In the genomic region with DNA sequence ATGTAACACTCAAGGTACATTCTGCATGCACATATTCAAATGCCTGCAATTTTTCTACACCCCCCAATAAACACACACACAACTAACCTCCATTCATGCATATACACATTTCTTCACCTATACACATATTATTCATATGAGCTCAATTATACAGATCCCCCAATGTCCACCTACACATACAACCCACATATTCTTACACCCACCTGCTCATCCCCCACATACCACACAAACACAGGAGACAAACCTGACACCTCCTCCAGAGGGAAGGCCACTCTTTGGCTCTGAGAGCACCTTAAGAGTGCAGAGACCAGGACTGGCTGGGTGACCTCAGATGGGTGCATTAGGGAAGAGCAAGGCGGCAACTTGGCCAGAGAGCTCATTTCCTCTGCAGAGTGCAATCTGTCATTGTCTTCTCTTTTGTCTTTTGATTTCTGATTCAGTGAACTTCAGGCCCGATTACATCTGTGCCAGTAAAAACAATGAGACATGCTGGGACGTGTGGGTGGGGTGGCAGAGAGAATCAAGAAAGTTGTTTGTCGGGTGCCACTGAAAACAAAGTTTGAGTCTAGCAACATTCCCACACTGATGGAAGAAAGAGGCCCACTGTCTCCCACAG, we compare ENCODE assay signal across 21 cellular contexts.
DNase-seq lines count a peak whose midpoint lies in the region; ATAC-seq and TF ChIP-seq lines count a peak whose summit lies in the region.
"Had no signal": no experiment of that assay in that cellular context is flagged by ENCODE, and none has a peak within 500 bp of the region (broad histone marks: within the 10 kb centered on the region; RNA-seq: fewer than 3 reads in every experiment).

No MANE protein-coding gene starts in this region.

- WGBS in upper lobe of left lung, 2 donors: 41 to 56% methylated on average over 4 of the region's 4 CpGs

- no peak overlapping the region for H3K27ac Mint-ChIP-seq in HFFc6
- no peak overlapping the region for H3K27ac Mint-ChIP-seq in activated CD8-positive, alpha-beta T cell treated with anti-CD3 and anti-CD28 coated beads, Interleukin-2, amount 10 ng/mL, durations not matched to agents 7 days and 5 days
- H3K27ac Mint-ChIP-seq: H9 had no signal

- no peaks in the 10 kb centered on the region for H3K4me1 Mint-ChIP-seq in HFFc6 (ENCODE audit: low read depth)
- no peaks in the 10 kb centered on the region for H3K4me1 Mint-ChIP-seq in activated CD8-positive, alpha-beta T cell treated with anti-CD3 and anti-CD28 coated beads, Interleukin-2, amount 10 ng/mL, durations not matched to agents 7 days and 5 days (ENCODE audit: low read depth)

- H3K9me3 ChIP-seq in upper lobe of left lung: no peaks in the 10 kb centered on the region
- H3K9me3 ChIP-seq: BE2C had no signal

- no peaks in the 10 kb centered on the region for H3K36me3 ChIP-seq in upper lobe of left lung
- H3K36me3 ChIP-seq: BE2C had no signal

- ATAC-seq in esophagus mucosa (peak; percentile 90), upper lobe of left lung (ENCODE audit: low FRiP score in 2 of 2) (peak in 1 of 2 donors; percentile 13)
- no peak for ATAC-seq in activated CD8-positive, alpha-beta T cell treated with anti-CD3 and anti-CD28 coated beads, Interleukin-2, amount 10 ng/mL, durations not matched to agents 7 days and 5 days
- ATAC-seq: PC-3, SK-N-SH treated with all-trans-retinoic acid at 6 μM for 48 hours had no signal

- TF ChIP-seq EP300 in upper lobe of left lung (IDR thresholded peaks at IDR 0.05): no peak

- TF ChIP-seq POLR2A in upper lobe of left lung (IDR thresholded peaks at IDR 0.05): no peak

- no peak for TF ChIP-seq CTCF in upper lobe of left lung (IDR thresholded peaks at IDR 0.05)
- no peak for TF ChIP-seq CTCF in HFFc6 (IDR thresholded peaks at IDR 0.05)

- no peaks in the 10 kb centered on the region for H3K27me3 ChIP-seq in upper lobe of left lung
- H3K27me3 ChIP-seq: BE2C had no signal

- peak overlapping the region in 3 of 4 donors; percentile 13 to 53 (median 31) for H3K27ac ChIP-seq in upper lobe of left lung
- H3K27ac ChIP-seq: 22Rv1 had no signal

- no peak overlapping the region for H3K4me3 Mint-ChIP-seq in HFFc6
- H3K4me3 Mint-ChIP-seq in activated CD8-positive, alpha-beta T cell treated with anti-CD3 and anti-CD28 coated beads, Interleukin-2, amount 10 ng/mL, durations not matched to agents 7 days and 5 days: no peak overlapping the region
- H3K4me3 Mint-ChIP-seq: H9 had no signal

- H3K27me3 Mint-ChIP-seq in HFFc6 (ENCODE audit: insufficient read depth): peaks cover 1% of the 10 kb centered on the region; the same call in 1 of the 2 replicates
- H3K27me3 Mint-ChIP-seq in activated CD8-positive, alpha-beta T cell treated with anti-CD3 and anti-CD28 coated beads, Interleukin-2, amount 10 ng/mL, durations not matched to agents 7 days and 5 days (ENCODE audit: low read depth): no peaks in the 10 kb centered on the region

- H3K4me3 ChIP-seq in upper lobe of left lung: no peak overlapping the region

- POLR2A ChIA-PET in activated CD8-positive, alpha-beta T cell treated with anti-CD3 and anti-CD28 coated beads, Interleukin-2, amount 10 ng/mL, durations not matched to agents 7 days and 5 days (lab: Charles Lee): no interaction called here

- H3K9me3 Mint-ChIP-seq in HFFc6: peaks cover 47% of the 10 kb centered on the region
- no peaks in the 10 kb centered on the region for H3K9me3 Mint-ChIP-seq in activated CD8-positive, alpha-beta T cell treated with anti-CD3 and anti-CD28 coated beads, Interleukin-2, amount 10 ng/mL, durations not matched to agents 7 days and 5 days (ENCODE audit: insufficient read depth)
- H3K9me3 Mint-ChIP-seq: H9 had no signal

- peaks cover 0 to 4% (median 0%) of the 10 kb centered on the region in 4 donors for H3K4me1 ChIP-seq in upper lobe of left lung
- H3K4me1 ChIP-seq: BE2C had no signal

- DNase-seq in NCI-H2171 treated with DMSO at 0.1 percent for 48 hours (lab: John Stamatoyannopoulos, UW): peak; percentile 51
- DNase-seq in NCI-H2171 (lab: John Stamatoyannopoulos, UW): no peak
- DNase-seq in NCI-H2029 (lab: John Stamatoyannopoulos, UW): peak; percentile 13
- no peak for DNase-seq in upper lobe of left lung
- no peak for DNase-seq in HFFc6
- DNase-seq in activated CD8-positive, alpha-beta T cell treated with anti-CD3 and anti-CD28 coated beads, Interleukin-2, amount 10 ng/mL, durations not matched to agents 7 days and 5 days: no peak
- DNase-seq: BE2C; DMS153; DND-41; H9; KBM-7; NCI-H1048; NCI-H1694; NCI-H2081 treated with DMSO at 0.1 percent for 48 hours; NCI-H526; NCI-H82; NK-92 treated with Interleukin-12 subunit alpha and Interleukin-12 subunit beta, amount 100 ng/mL, for 24 hours; PC-3 had no signal

- CTCF ChIA-PET in activated CD8-positive, alpha-beta T cell treated with anti-CD3 and anti-CD28 coated beads, Interleukin-2, amount 10 ng/mL, durations not matched to agents 7 days and 5 days (lab: Charles Lee): no interaction called here

- no peaks in the 10 kb centered on the region for H3K36me3 Mint-ChIP-seq in HFFc6 (ENCODE audit: low read depth)
- no peaks in the 10 kb centered on the region for H3K36me3 Mint-ChIP-seq in activated CD8-positive, alpha-beta T cell treated with anti-CD3 and anti-CD28 coated beads, Interleukin-2, amount 10 ng/mL, durations not matched to agents 7 days and 5 days (ENCODE audit: low read depth)

Comparison
In these comparisons a context has a peak if more than half of its experiments do, and no peak if none do; other contexts are left out.
1. DNase-seq: peak in NCI-H2171 treated with DMSO at 0.1 percent for 48 hours (single experiment) and NCI-H2029 (single experiment); none in NCI-H2171 (single experiment), upper lobe of left lung (0 of 2), HFFc6 (single experiment) and activated CD8-positive, alpha-beta T cell treated with anti-CD3 and anti-CD28 coated beads, Interleukin-2, amount 10 ng/mL, durations not matched to agents 7 days and 5 days (single experiment).